In the genomic region with DNA sequence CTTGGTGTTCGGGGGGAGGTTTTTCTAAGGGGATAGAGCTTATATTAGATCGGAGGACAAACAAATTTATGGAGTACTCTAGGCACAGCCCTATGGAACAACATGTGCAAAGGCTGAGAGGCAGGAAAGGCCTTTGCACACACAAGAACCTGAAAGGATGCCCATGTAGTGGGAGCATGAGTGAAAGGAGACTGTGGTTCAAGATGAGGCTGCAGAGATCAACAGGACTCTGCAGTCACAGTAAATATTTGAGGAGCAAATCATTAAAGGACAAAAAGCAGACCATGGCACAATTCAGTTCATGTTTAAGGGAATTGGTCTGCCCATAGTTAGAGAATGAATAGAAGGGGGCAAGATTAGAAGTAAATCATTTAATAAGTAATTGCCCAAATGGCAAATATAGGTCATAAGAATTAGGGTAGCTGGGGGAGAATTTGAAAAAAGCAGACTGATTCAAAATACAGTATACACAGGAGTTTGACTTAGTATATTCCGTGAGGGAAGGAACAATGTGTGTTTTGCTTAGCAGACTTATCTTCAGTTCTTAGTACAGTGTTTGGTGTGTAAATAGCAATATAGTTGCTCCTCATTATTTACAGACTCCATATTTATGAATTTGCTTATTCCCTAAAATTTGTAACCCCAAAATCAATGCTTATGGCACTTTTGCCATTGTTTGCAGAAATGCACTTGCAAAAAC, we compare ENCODE assay signal across 19 cellular contexts.
DNase-seq lines count a peak whose midpoint lies in the region; ATAC-seq, FAIRE-seq and TF ChIP-seq lines count a peak whose summit lies in the region.
"Had no signal": no experiment of that assay in that cellular context is flagged by ENCODE, and none has a peak within 500 bp of the region (broad histone marks: within the 10 kb centered on the region; RNA-seq: fewer than 3 reads in every experiment).

No MANE protein-coding gene starts in this region.

- CTCF ChIA-PET in H1 (lab: Charles Lee; ENCODE audit: partially characterized antibody) = interaction anchor here (0.9 kb wide), 1 partner anchor 22 kb away, joined by 4 read pairs; no protein-coding TSS in a partner anchor
- CTCF ChIA-PET in PC-9 (lab: Charles Lee) = no interaction called here

- no peaks in the 10 kb centered on the region for H3K79me1 ChIP-seq in H1 (ENCODE audit: low read depth, low read length)

- no peak overlapping the region for H3K4ac ChIP-seq in H1 (replicated peaks; ENCODE audit: insufficient read length, low read depth, low read length)

- TF ChIP-seq POLR2A in H1 (IDR thresholded peaks at IDR 0.05; ENCODE audit: control extremely low read depth in 1 of 2, low read depth in 2 of 2, low read length in 2 of 2) = no peak

- no peak overlapping the region for H2AK5ac ChIP-seq in H1 (ENCODE audit: low read depth, low read length)

- POLR2A ChIA-PET in H1 (lab: Charles Lee; ENCODE audit: partially characterized antibody) (no interaction called here), PC-9 (lab: Charles Lee; ENCODE audit: unreplicated experiment) (no interaction called here)

- no peak overlapping the region for H4K5ac ChIP-seq in H1 (ENCODE audit: insufficient read length, low read depth, low read length)

- H4K20me1 ChIP-seq in H1 (replicated peaks in 1 of 2; ENCODE audit: control insufficient read depth in 1 of 2, insufficient read depth in 2 of 2, low read length in 2 of 2) (no peaks in the 10 kb centered on the region), osteoblast (ENCODE audit: insufficient read depth, low read length) (no peaks in the 10 kb centered on the region), PC-9 (ENCODE audit: insufficient read depth) (no peaks in the 10 kb centered on the region)

- DNase-seq in LNCaP clone FGC (ENCODE audit: low read depth) (peak; percentile 18), H1 (ENCODE audit: low read depth in 1 of 2, low spot score in 2 of 2) (no peak), osteoblast (ENCODE audit: insufficient read length, low spot score, missing footprints) (peak; percentile 9), H4 (ENCODE audit: low spot score) (no peak), PC-9 (no peak)
- DNase-seq: C1 segment of cervical spinal cord; Calu3; CD4-positive, alpha-beta memory T cell; COR-L47; DMS53; DMS79 treated with DMSO at 0.1 percent for 48 hours; GF-D8; GOT3; H9 had no signal

- TF ChIP-seq CTCF in LNCaP clone FGC (IDR thresholded peaks at IDR 0.05; ENCODE audit: control insufficient read depth, extremely low read depth, insufficient read depth) (no peak), H1 (IDR thresholded peaks at IDR 0.05; ENCODE audit: control extremely low read depth in 1 of 3, insufficient read depth in 1 of 3, low read depth in 1 of 3, low read length in 3 of 3) (no peak), osteoblast (IDR thresholded peaks at IDR 0.05; ENCODE audit: extremely low read depth, low read depth, low read length) (no peak), PC-9 (conservative IDR thresholded peaks at IDR 0.05) (no peak)

- no peak overlapping the region for H2BK120ac ChIP-seq in H1 (replicated peaks; ENCODE audit: low read depth, low read length)

- no peak overlapping the region for H3K18ac ChIP-seq in H1 (ENCODE audit: extremely low read depth, low read length)

- H3K9ac ChIP-seq in H1 (replicated peaks in 1 of 4; ENCODE audit: extremely low read depth in 1 of 4, low read depth in 3 of 4, low read length in 3 of 4) = no peak overlapping the region

- H3K79me2 ChIP-seq in H1 (ENCODE audit: control insufficient read depth in 1 of 2, insufficient read depth in 2 of 2, low read length in 2 of 2) = no peaks in the 10 kb centered on the region
- H3K79me2 ChIP-seq in osteoblast (ENCODE audit: insufficient read depth, low read length) = no peaks in the 10 kb centered on the region
- H3K79me2 ChIP-seq in PC-9 (ENCODE audit: low read depth) = no peaks in the 10 kb centered on the region

- WGBS in H1 (ENCODE audit: extremely low coverage in 1 of 2, insufficient coverage in 1 of 2, insufficient read length in 1 of 2, insufficient replicate concordance in 2 of 2, low coverage in 1 of 2, low lambda C conversion rate in 2 of 2, missing lambda C conversion rate in 1 of 2), 2 experiments = 85% methylated on average over 3 of the region's 3 CpGs; no CpG with 5 or more reads in 1 of the 2 experiments

- H4K8ac ChIP-seq in H1 (ENCODE audit: extremely low read depth, insufficient read depth, low read length) = no peak overlapping the region

- no peak overlapping the region for H2BK15ac ChIP-seq in H1 (ENCODE audit: low read length)

- H3K27me3 ChIP-seq in H1 (replicated peaks in 1 of 4; ENCODE audit: control insufficient read depth in 3 of 4, extremely low read depth in 1 of 4, insufficient read depth in 3 of 4, low read length in 3 of 4) (no peaks in the 10 kb centered on the region), osteoblast (ENCODE audit: insufficient read depth, low read length) (no peaks in the 10 kb centered on the region), PC-9 (ENCODE audit: insufficient read depth, low read depth) (peaks cover 3% of the 10 kb centered on the region; the same call in 1 of the 2 replicates)

- no peak overlapping the region for H4K91ac ChIP-seq in H1 (replicated peaks; ENCODE audit: insufficient read length, low read length)

- no TSS peak for BruUV-seq in PC-9 (replicated peaks; lab: Mats Ljungman, UMichigan)

- no peak for ATAC-seq in GM18861 (IDR thresholded peaks at IDR 0.05; ENCODE audit: unreplicated experiment)
- ATAC-seq: HCT116 had no signal

- no peak overlapping the region for H2BK12ac ChIP-seq in H1 (ENCODE audit: low read depth, low read length)

- intact Hi-C loops in PC-9 (cut with micrococcal nuclease; ENCODE audit: unreplicated experiment) = no loop called here

- peak overlapping the region; percentile 59; the same call in 1 of the 2 replicates for H2AFZ ChIP-seq in H1 (ENCODE audit: low read length)
- no peak overlapping the region for H2AFZ ChIP-seq in osteoblast (ENCODE audit: low read length)
- H2AFZ ChIP-seq in PC-9 = no peak overlapping the region

- H3K23ac ChIP-seq in H1 (ENCODE audit: insufficient read length) = no peak overlapping the region

- H3K23me2 ChIP-seq in H1 (ENCODE audit: low read depth, low read length) = no peaks in the 10 kb centered on the region

- TF ChIP-seq EP300 in H1 (IDR thresholded peaks at IDR 0.05; ENCODE audit: borderline replicate concordance in 1 of 2, low read depth in 2 of 2, low read length in 2 of 2) = no peak

- no peak overlapping the region for H3K14ac ChIP-seq in H1 (ENCODE audit: insufficient read length)

- H3K4me2 ChIP-seq in H1 (ENCODE audit: insufficient read depth in 1 of 2, low read depth in 2 of 2, low read length in 2 of 2) = no peak overlapping the region
- H3K4me2 ChIP-seq in osteoblast (ENCODE audit: insufficient read depth, low read length) = no peak overlapping the region
- no peak overlapping the region for H3K4me2 ChIP-seq in PC-9

- H3K4me3 ChIP-seq in LNCaP clone FGC (ENCODE audit: low read depth, low read length) (no peak overlapping the region), H1 (ENCODE audit: extremely low read depth in 1 of 4, insufficient read depth in 2 of 4, low read depth in 3 of 4, low read length in 4 of 4) (no peak overlapping the region), osteoblast (ENCODE audit: insufficient read depth, low read length) (no peak overlapping the region), PC-9 (no peak overlapping the region)

- no peak overlapping the region for H2BK20ac ChIP-seq in H1 (ENCODE audit: low read length)

- H3K27ac ChIP-seq in H1 (ENCODE audit: low read depth, low read length) (no peak overlapping the region), osteoblast (ENCODE audit: low read depth, low read length) (no peak overlapping the region), PC-9 (no peak overlapping the region)

- H3K36me3 ChIP-seq in H1 (ENCODE audit: control insufficient read depth in 2 of 4, insufficient read depth in 4 of 4, low read length in 3 of 4) (no peaks in the 10 kb centered on the region), osteoblast (ENCODE audit: insufficient read depth, low read length) (no peaks in the 10 kb centered on the region), PC-9 (ENCODE audit: low read depth) (no peaks in the 10 kb centered on the region)

- H3K4me1 ChIP-seq in H1 (replicated peaks in 1 of 4; ENCODE audit: control insufficient read depth in 3 of 4, insufficient read depth in 4 of 4, low read length in 3 of 4) (peaks cover 0 to 10% (median 5%) of the 10 kb centered on the region in 4 experiments; a peak in 4 of 7 replicates), osteoblast (ENCODE audit: insufficient read depth, low read length) (no peaks in the 10 kb centered on the region), PC-9 (replicated peaks; ENCODE audit: insufficient read depth) (no peaks in the 10 kb centered on the region)

- FAIRE-seq in H1 (lab: Jason Lieb, UNC) = no peak
- FAIRE-seq: GM12891, GM18507, GM19239 had no signal

- H3K9me2 ChIP-seq in PC-9 (ENCODE audit: insufficient read depth) = no peaks in the 10 kb centered on the region

- no peak overlapping the region for H2BK5ac ChIP-seq in H1 (ENCODE audit: low read depth, low read length)

- H3F3A ChIP-seq in PC-9 (ENCODE audit: insufficient read depth, low read depth) = no peaks in the 10 kb centered on the region

- no peak for TF ChIP-seq RAD21 in H1 (IDR thresholded peaks at IDR 0.05 in 1 of 2, conservative IDR thresholded peaks at IDR 0.05 in 1 of 2; ENCODE audit: low read depth in 2 of 2, low read length in 2 of 2)

- no peaks in the 10 kb centered on the region for H3K9me3 ChIP-seq in H1 (ENCODE audit: insufficient read depth in 2 of 2, low read depth in 1 of 2, low read length in 1 of 2)
- H3K9me3 ChIP-seq in osteoblast (ENCODE audit: low read depth, low read length) = no peaks in the 10 kb centered on the region
- H3K9me3 ChIP-seq in PC-9 (ENCODE audit: insufficient read depth, low read depth) = no peaks in the 10 kb centered on the region

- no peak overlapping the region for H3K56ac ChIP-seq in H1 (replicated peaks; ENCODE audit: insufficient read length, low read depth, low read length)

TF ChIP-seq in H1, 55 proteins besides CTCF, POLR2A, EP300 and RAD21 (continues in another document):
- no peak for TF ChIP-seq JUN (IDR thresholded peaks at IDR 0.05; ENCODE audit: low read depth, low read length)
- no peak for TF ChIP-seq SP1 (IDR thresholded peaks at IDR 0.05; ENCODE audit: low read depth, low read length)
- TF ChIP-seq, protein P1, sequence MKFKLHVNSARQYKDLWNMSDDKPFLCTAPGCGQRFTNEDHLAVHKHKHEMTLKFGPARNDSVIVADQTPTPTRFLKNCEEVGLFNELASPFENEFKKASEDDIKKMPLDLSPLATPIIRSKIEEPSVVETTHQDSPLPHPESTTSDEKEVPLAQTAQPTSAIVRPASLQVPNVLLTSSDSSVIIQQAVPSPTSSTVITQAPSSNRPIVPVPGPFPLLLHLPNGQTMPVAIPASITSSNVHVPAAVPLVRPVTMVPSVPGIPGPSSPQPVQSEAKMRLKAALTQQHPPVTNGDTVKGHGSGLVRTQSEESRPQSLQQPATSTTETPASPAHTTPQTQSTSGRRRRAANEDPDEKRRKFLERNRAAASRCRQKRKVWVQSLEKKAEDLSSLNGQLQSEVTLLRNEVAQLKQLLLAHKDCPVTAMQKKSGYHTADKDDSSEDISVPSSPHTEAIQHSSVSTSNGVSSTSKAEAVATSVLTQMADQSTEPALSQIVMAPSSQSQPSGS (IDR thresholded peaks at IDR 0.05; ENCODE audit: low read length) = no peak
- TF ChIP-seq EGR1 (IDR thresholded peaks at IDR 0.05; ENCODE audit: borderline replicate concordance, low read depth, low read length) = no peak
- no peak for TF ChIP-seq TAF7 (optimal IDR thresholded peaks at IDR 0.05; ENCODE audit: borderline replicate concordance, low read depth, low read length)

Comparison
In these comparisons a context has a peak if more than half of its experiments do, and no peak if none do; other contexts are left out.
1. DNase-seq: peak in LNCaP clone FGC (single experiment) and osteoblast (single experiment); none in H1 (0 of 2), H4 (single experiment) and PC-9 (0 of 2).